8 cellular contexts compared by ENCODE assay signal in the genomic region with DNA sequence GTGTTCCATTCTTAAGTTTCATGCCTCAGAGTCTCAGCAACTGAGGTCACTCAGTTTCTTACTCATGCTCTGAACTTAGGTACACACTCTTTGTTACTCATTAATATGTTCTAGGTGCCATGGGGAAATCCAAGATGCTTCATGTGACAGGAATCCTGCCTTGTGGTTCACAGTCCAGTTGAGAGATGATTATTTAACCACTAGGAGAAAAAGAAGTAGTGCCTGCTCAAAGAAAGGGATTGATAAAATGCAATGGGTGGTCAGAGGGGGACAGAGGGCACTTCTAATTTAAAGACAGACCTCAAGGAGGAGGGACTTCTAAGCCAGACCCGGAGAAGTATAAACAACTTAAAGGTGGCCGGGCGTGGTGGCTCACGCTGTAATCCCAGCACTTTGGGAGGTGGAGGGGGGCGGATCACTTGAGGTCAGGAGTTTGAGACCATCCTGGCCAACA.
DNase-seq lines count a peak whose midpoint lies in the region; ATAC-seq, FAIRE-seq and TF ChIP-seq lines count a peak whose summit lies in the region.

No MANE protein-coding gene starts in this region.

- H3K9me3 ChIP-seq in tibial artery, result no peaks in the 10 kb centered on the region

- H3K27me3 ChIP-seq in tibial artery, result no peaks in the 10 kb centered on the region

- ATAC-seq in GM18858 (IDR thresholded peaks at IDR 0.05; ENCODE audit: unreplicated experiment) (peak; percentile 81), HG02678 (IDR thresholded peaks at IDR 0.05; ENCODE audit: unreplicated experiment) (peak; percentile 63)

- no peaks in the 10 kb centered on the region for H3K36me3 ChIP-seq in tibial artery

- DNase-seq in SW 1271 (lab: John Stamatoyannopoulos, UW), result peak; percentile 63 to 79
- peak; percentile 95 for DNase-seq in myocyte (ENCODE audit: low read depth)
- DNase-seq in tibial artery, result no peak
- DNase-seq in SHP77 treated with DMSO at 0.1 percent for 48 hours (lab: John Stamatoyannopoulos, UW), result no peak
- DNase-seq in frontal cortex (ENCODE audit: low spot score in 2 of 2), result no peak
- no peak for DNase-seq in nucleus accumbens (lab: John Stamatoyannopoulos, UW)

- no peak overlapping the region for H3K27ac ChIP-seq in tibial artery

- TF ChIP-seq CTCF in tibial artery (IDR thresholded peaks at IDR 0.05), result no peak

- no peak overlapping the region for H3K4me3 ChIP-seq in tibial artery

- intact Hi-C loops in tibial artery (cut with DNase I; ENCODE audit: low total_unique reads), result loop anchor here (10.0 kb wide), 1 partner anchor 61 kb away; no protein-coding TSS in a partner anchor

- no peak for FAIRE-seq in frontal cortex (lab: Jason Lieb, UNC)

- no peaks in the 10 kb centered on the region for H3K4me1 ChIP-seq in tibial artery

Comparison
In these comparisons a context has a peak if more than half of its experiments do, and no peak if none do; other contexts are left out.
1. DNase-seq: peak in SW 1271 (2 of 2) and myocyte (single experiment); none in tibial artery (0 of 2), SHP77 treated with DMSO at 0.1 percent for 48 hours (single experiment), frontal cortex (0 of 2) and nucleus accumbens (0 of 56).